8 cellular contexts compared by ENCODE assay signal in genomic region chr2:197498627-197498936, GRCh38. TPM values are rescaled to one million over a fixed set of nuclear protein-coding genes. Genes with fewer than 3 reads are reported as not detected.
DNase-seq lines count a peak whose midpoint lies in the region; ATAC-seq, FAIRE-seq and TF ChIP-seq lines count a peak whose summit lies in the region.

No MANE protein-coding gene starts in this region.

- peaks cover 0 to 8% of the 10 kb centered on the region in 2 donors for H3K36me3 Mint-ChIP-seq in naive B cell

- peak overlapping the region; percentile 88 to 98 (median 94) for H3K4me3 Mint-ChIP-seq in naive B cell

- TF ChIP-seq CTCF in AG04450 (IDR thresholded peaks at IDR 0.05; ENCODE audit: low read depth, low read length) (no peak), GM10266 (IDR thresholded peaks at IDR 0.05; ENCODE audit: control insufficient read depth, insufficient read depth, low read depth, missing control alignments) (no peak)

- H3K27ac ChIP-seq in AG04450 (ENCODE audit: low read depth, low read length) (no peak overlapping the region), KOPT-K1 (ENCODE audit: low read depth, low read length, poor library complexity, severe bottlenecking) (peak overlapping the region; percentile 92), cingulate gyrus (ENCODE audit: low read depth, low read length) (peak overlapping the region; percentile 99)

- H3K9me3 Mint-ChIP-seq in naive B cell = no peaks in the 10 kb centered on the region

- H3K4me1 Mint-ChIP-seq in naive B cell = peaks cover 19 to 51% (median 39%) of the 10 kb centered on the region in 3 donors

- no peaks in the 10 kb centered on the region; the same call in 1 of the 2 replicates for H3K9me3 ChIP-seq in AG04450 (ENCODE audit: control insufficient read depth, insufficient read depth, low read length)
- H3K9me3 ChIP-seq in KOPT-K1 (ENCODE audit: insufficient read depth, low read length, poor library complexity, severe bottlenecking) = no peaks in the 10 kb centered on the region

- peak overlapping the region; percentile 93 to 98 (median 96) for H3K27ac Mint-ChIP-seq in naive B cell

- no peaks in the 10 kb centered on the region for H3K27me3 Mint-ChIP-seq in naive B cell

- no peak for FAIRE-seq in RCC 7860 (lab: Jason Lieb, UNC)

- DNase-seq in AG04450 (ENCODE audit: low read depth, low spot score) (no peak), naive B cell (no peak), RCC 7860 (ENCODE audit: low spot score) (no peak), GM10266 (ENCODE audit: extremely low spot score) (no peak), SHP77 treated with DMSO at 0.1 percent for 48 hours (lab: John Stamatoyannopoulos, UW) (no peak), mucosa of gallbladder (ENCODE audit: low spot score) (no peak)

- H3K27me3 ChIP-seq in AG04450 (ENCODE audit: control insufficient read depth, insufficient read depth, low read length) = no peaks in the 10 kb centered on the region

- peaks cover 74% of the 10 kb centered on the region for H3K36me3 ChIP-seq in KOPT-K1 (ENCODE audit: insufficient read depth, low read length)

- no peak for ATAC-seq in naive B cell (ENCODE audit: low read depth in 2 of 2)

- H3K4me3 ChIP-seq in AG04450 (ENCODE audit: low read depth, low read length) = peak overlapping the region; percentile 87

- CTCF ChIA-PET in AG04450 (lab: Charles Lee) = no interaction called here

- POLR2A ChIA-PET in AG04450 (lab: Yijun Ruan, JAX) = interaction anchor here (1.7 to 4.3 kb wide), 3 partner anchors 17 to 64 kb away, joined by 7 to 47 read pairs (median 13); partner anchors contain the start of genes COQ10B, MOB4 and SF3B1

RNA-seq across cellular contexts. Expression of gene HSPD1, which starts 1.1 kb away (rescaled TPM):
- polyA plus RNA-seq in AG04450 (2011; rRNA removed) (216 and 283 TPM in 2 replicates), naive B cell (ENCODE audit: low read depth in 6 of 6) (10 to 100 TPM; 58.5 to 93.4 (median 78.7) TPM)
- polyA minus RNA-seq in AG04450 (2011; rRNA and poly(A)+ RNA removed) = 148 and 206 TPM in 2 replicates
- 221 TPM for total RNA-seq in mucosa of gallbladder

RNA-seq across cellular contexts. Expression of gene HSPE1, which starts 1.6 kb away (rescaled TPM):
- polyA plus RNA-seq in AG04450 (2011; rRNA removed) (81.2 and 134 TPM in 2 replicates), naive B cell (ENCODE audit: low read depth in 6 of 6) (100 to 1,000 TPM in 2 of 6 donors, 10 to 100 TPM in 4; 79.9 to 109 (median 93.0) TPM)
- 10.2 and 24.1 TPM in 2 replicates for polyA minus RNA-seq in AG04450 (2011; rRNA and poly(A)+ RNA removed)
- 115 TPM for total RNA-seq in mucosa of gallbladder

RNA-seq across cellular contexts. Expression of gene MOB4, which starts 17.3 kb away (rescaled TPM):
- polyA plus RNA-seq in AG04450 (2011; rRNA removed) (36.1 and 58.9 TPM in 2 replicates), naive B cell (ENCODE audit: low read depth in 6 of 6) (10 to 100 TPM; 22.3 to 55.0 (median 43.2) TPM)
- 10.1 and 20.2 TPM in 2 replicates for polyA minus RNA-seq in AG04450 (2011; rRNA and poly(A)+ RNA removed)
- 16.3 TPM for total RNA-seq in mucosa of gallbladder

RNA-seq across cellular contexts. Expression of gene COQ10B, which starts 45.2 kb away (rescaled TPM):
- 5.8 and 8.8 TPM in 2 replicates for polyA plus RNA-seq in AG04450 (2011; rRNA removed)
- polyA minus RNA-seq in AG04450 (2011; rRNA and poly(A)+ RNA removed) = 6.4 and 8.8 TPM in 2 replicates
- 10 to 100 TPM; 36.6 to 83.2 (median 48.5) TPM for polyA plus RNA-seq in naive B cell (ENCODE audit: low read depth in 6 of 6)
- total RNA-seq in mucosa of gallbladder = 22.7 TPM
